In the genomic region with DNA sequence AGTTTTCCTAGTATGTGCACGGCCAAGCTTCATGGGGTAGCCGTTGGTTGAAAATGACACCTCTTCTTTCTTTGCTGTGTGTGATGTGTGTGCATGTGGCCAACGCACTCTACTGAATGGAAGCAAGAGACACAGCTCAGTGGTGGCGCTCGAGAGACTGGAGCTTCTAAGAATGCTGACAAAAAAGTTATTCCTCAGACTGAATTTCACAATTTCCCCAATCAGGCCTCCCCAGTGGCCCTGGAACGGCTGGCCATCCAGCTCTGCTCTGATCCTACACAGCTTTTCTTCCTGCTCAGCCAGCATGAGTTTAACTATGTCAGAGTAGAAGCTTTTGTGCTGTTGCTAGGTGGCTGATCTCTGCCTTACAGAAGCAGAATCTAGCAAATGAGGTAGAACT, we compare ENCODE assay signal across 11 cellular contexts.
DNase-seq lines count a peak whose midpoint lies in the region; ATAC-seq and TF ChIP-seq lines count a peak whose summit lies in the region.
"Had no signal": no experiment of that assay in that cellular context is flagged by ENCODE, and none has a peak within 500 bp of the region (broad histone marks: within the 10 kb centered on the region; RNA-seq: fewer than 3 reads in every experiment).

No MANE protein-coding gene starts in this region.

- no peak overlapping the region for H3K4me3 Mint-ChIP-seq in stimulated activated effector memory CD8-positive, alpha-beta T cell treated with anti-CD3 and anti-CD28 coated beads, Interleukin-12 subunit alpha, Interleukin-12 subunit beta, amount 100 ng/mL, for 72 hours

- H4K20me1 ChIP-seq in Karpas-422 (ENCODE audit: insufficient read depth, low read depth, low read length), result no peaks in the 10 kb centered on the region

- peak; percentile 88 for ATAC-seq in left lung
- ATAC-seq in stimulated activated effector memory CD8-positive, alpha-beta T cell treated with anti-CD3 and anti-CD28 coated beads, Interleukin-12 subunit alpha, Interleukin-12 subunit beta, amount 100 ng/mL, for 72 hours, result peak; percentile 31
- no peak for ATAC-seq in HG02938 (IDR thresholded peaks at IDR 0.05; ENCODE audit: unreplicated experiment)
- ATAC-seq in HG02759 (IDR thresholded peaks at IDR 0.05; ENCODE audit: unreplicated experiment), result no peak
- ATAC-seq in GM21786 (IDR thresholded peaks at IDR 0.05; ENCODE audit: unreplicated experiment), result no peak

- H3K9ac ChIP-seq in HUES64 (ENCODE audit: low read depth, low read length), result no peak overlapping the region; the same call in 1 of the 2 replicates
- H3K9ac ChIP-seq in Karpas-422 (ENCODE audit: low read length), result no peak overlapping the region

- no peaks in the 10 kb centered on the region for H3K9me2 ChIP-seq in Karpas-422 (replicated peaks; ENCODE audit: insufficient read depth, low read length)

- H3K4me3 ChIP-seq in HUES64 (ENCODE audit: low read length), result no peak overlapping the region
- peak overlapping the region; percentile 28 for H3K4me3 ChIP-seq in coronary artery
- H3K4me3 ChIP-seq in left lung, result no peak overlapping the region
- no peak overlapping the region for H3K4me3 ChIP-seq in Karpas-422 (ENCODE audit: low read length)

- H2AFZ ChIP-seq in Karpas-422 (ENCODE audit: low read length), result no peak overlapping the region

- no peaks in the 10 kb centered on the region for H3K9me3 ChIP-seq in HUES64 (ENCODE audit: insufficient read depth, low read depth, low read length)
- H3K9me3 ChIP-seq in left lung, result no peaks in the 10 kb centered on the region
- peaks cover 21% of the 10 kb centered on the region for H3K9me3 ChIP-seq in Karpas-422 (ENCODE audit: low read length)
- H3K9me3 ChIP-seq: neutrophil had no signal

- no peaks in the 10 kb centered on the region for H3K36me3 Mint-ChIP-seq in stimulated activated effector memory CD8-positive, alpha-beta T cell treated with anti-CD3 and anti-CD28 coated beads, Interleukin-12 subunit alpha, Interleukin-12 subunit beta, amount 100 ng/mL, for 72 hours

- peaks cover 13% of the 10 kb centered on the region; the same call in 1 of the 2 replicates for H3K4me1 ChIP-seq in HUES64 (ENCODE audit: insufficient read depth, low read length)
- H3K4me1 ChIP-seq in left lung, result no peaks in the 10 kb centered on the region
- no peaks in the 10 kb centered on the region for H3K4me1 ChIP-seq in Karpas-422 (ENCODE audit: low read length)

- H3K27me3 ChIP-seq in HUES64 (ENCODE audit: insufficient read depth, low read length) (no peaks in the 10 kb centered on the region), left lung (no peaks in the 10 kb centered on the region), Karpas-422 (ENCODE audit: low read length) (no peaks in the 10 kb centered on the region)
- H3K27me3 ChIP-seq: neutrophil had no signal

- intact Hi-C loops in left lung (cut with DNase I), result no loop called here

- TF ChIP-seq CTCF in coronary artery (IDR thresholded peaks at IDR 0.05) (no peak), left lung (IDR thresholded peaks at IDR 0.05) (no peak)

- H3K4me1 Mint-ChIP-seq in stimulated activated effector memory CD8-positive, alpha-beta T cell treated with anti-CD3 and anti-CD28 coated beads, Interleukin-12 subunit alpha, Interleukin-12 subunit beta, amount 100 ng/mL, for 72 hours, result no peaks in the 10 kb centered on the region

- peak overlapping the region; percentile 42; the same call in 1 of the 2 replicates for H3K27ac ChIP-seq in HUES64 (ENCODE audit: low read depth, low read length)
- peak overlapping the region; percentile 9 to 76 for H3K27ac ChIP-seq in coronary artery
- peak overlapping the region in 1 of 2 donors; percentile 58 for H3K27ac ChIP-seq in left lung
- H3K27ac ChIP-seq in Karpas-422 (ENCODE audit: low read length), result no peak overlapping the region
- H3K27ac ChIP-seq: neutrophil had no signal

- WGBS in HUES64, result 81% methylated on average over 6 of the region's 6 CpGs

- H3K9me3 Mint-ChIP-seq in stimulated activated effector memory CD8-positive, alpha-beta T cell treated with anti-CD3 and anti-CD28 coated beads, Interleukin-12 subunit alpha, Interleukin-12 subunit beta, amount 100 ng/mL, for 72 hours, result peaks cover 3% of the 10 kb centered on the region

- H3K79me2 ChIP-seq in Karpas-422 (ENCODE audit: low read length), result no peaks in the 10 kb centered on the region

- H3K4me2 ChIP-seq in Karpas-422 (ENCODE audit: low read depth, low read length, poor library complexity, severe bottlenecking), result no peak overlapping the region

- DNase-seq in coronary artery (ENCODE audit: low spot score), result peak; percentile 89
- peak; percentile 66 to 67 for DNase-seq in left lung
- no peak for DNase-seq in stimulated activated effector memory CD8-positive, alpha-beta T cell treated with anti-CD3 and anti-CD28 coated beads, Interleukin-12 subunit alpha, Interleukin-12 subunit beta, amount 100 ng/mL, for 72 hours (ENCODE audit: low spot score in 2 of 2)
- DNase-seq in Karpas-422, result no peak
- DNase-seq: central memory CD4-positive, alpha-beta T cell; NCI-H1694 treated with DMSO at 0.1 percent for 48 hours had no signal

- no peaks in the 10 kb centered on the region for H3K36me3 ChIP-seq in HUES64 (ENCODE audit: insufficient read depth, low read length)
- H3K36me3 ChIP-seq in left lung, result no peaks in the 10 kb centered on the region
- no peaks in the 10 kb centered on the region for H3K36me3 ChIP-seq in Karpas-422 (ENCODE audit: insufficient read depth, low read length)
- H3K36me3 ChIP-seq: neutrophil had no signal

- no peak overlapping the region for H3K27ac Mint-ChIP-seq in stimulated activated effector memory CD8-positive, alpha-beta T cell treated with anti-CD3 and anti-CD28 coated beads, Interleukin-12 subunit alpha, Interleukin-12 subunit beta, amount 100 ng/mL, for 72 hours

Comparison
In these comparisons a context has a peak if more than half of its experiments do, and no peak if none do; other contexts are left out.
1. DNase-seq: peak in coronary artery (single experiment) and left lung (2 of 2); none in stimulated activated effector memory CD8-positive, alpha-beta T cell treated with anti-CD3 and anti-CD28 coated beads, Interleukin-12 subunit alpha, Interleukin-12 subunit beta, amount 100 ng/mL, for 72 hours (0 of 2) and Karpas-422 (single experiment).
2. ATAC-seq: peak in left lung (single experiment) and stimulated activated effector memory CD8-positive, alpha-beta T cell treated with anti-CD3 and anti-CD28 coated beads, Interleukin-12 subunit alpha, Interleukin-12 subunit beta, amount 100 ng/mL, for 72 hours (single experiment); none in HG02938 (single experiment), HG02759 (single experiment) and GM21786 (single experiment).